ENCODE assay signal across 10 cellular contexts in genomic region chr3:50317303-50317702, GRCh38. TPM values are rescaled to one million over a fixed set of nuclear protein-coding genes. Genes with fewer than 3 reads are reported as not detected.
DNase-seq lines count a peak whose midpoint lies in the region; ATAC-seq and TF ChIP-seq lines count a peak whose summit lies in the region.
"Had no signal": no experiment of that assay in that cellular context is flagged by ENCODE, and none has a peak within 500 bp of the region (broad histone marks: within the 10 kb centered on the region; RNA-seq: fewer than 3 reads in every experiment).

No MANE protein-coding gene starts in this region.

- H3K4me2 ChIP-seq in OCI-LY7 (ENCODE audit: low read length) = peak overlapping the region; percentile 46; the same call in 1 of the 2 replicates

- no peak for TF ChIP-seq CTCF in Calu3 (IDR thresholded peaks at IDR 0.05; ENCODE audit: unreplicated experiment)
- TF ChIP-seq CTCF in OCI-LY7 (conservative IDR thresholded peaks at IDR 0.05; ENCODE audit: low read length) = no peak
- no peak for TF ChIP-seq CTCF in esophagus squamous epithelium (IDR thresholded peaks at IDR 0.05)
- TF ChIP-seq CTCF in natural killer cell (IDR thresholded peaks at IDR 0.05) = no peak

- CTCF ChIA-PET in Calu3 (lab: Charles Lee) (interaction anchor here (0.6 to 1.0 kb wide), 6 partner anchors 13 to 73 kb away, joined by 3 to 6 read pairs (median 4); partner anchors contain the start of genes HYAL1, HYAL3 and NAA80), OCI-LY7 (lab: Charles Lee; ENCODE audit: unreplicated experiment) (interaction anchor here (1.1 kb wide), 1 partner anchor 16 kb away, joined by 3 read pairs; no protein-coding TSS in a partner anchor)

- no peak overlapping the region for H3K4me3 ChIP-seq in OCI-LY7 (ENCODE audit: low read depth, low read length, poor library complexity, severe bottlenecking)
- peak overlapping the region in 2 of 4 donors; percentile 19 to 91 for H3K4me3 ChIP-seq in esophagus squamous epithelium
- H3K4me3 ChIP-seq in rectal smooth muscle tissue (ENCODE audit: low read length) = peak overlapping the region; percentile 34

- TF ChIP-seq POLR2A in esophagus squamous epithelium (IDR thresholded peaks at IDR 0.05) = no peak

- H3K36me3 Mint-ChIP-seq in Calu3 (ENCODE audit: insufficient read depth, unreplicated experiment) (peaks cover 36% of the 10 kb centered on the region), natural killer cell (no peaks in the 10 kb centered on the region)

- no peaks in the 10 kb centered on the region for H4K20me1 ChIP-seq in OCI-LY7 (ENCODE audit: insufficient read depth, low read length)

- H3K27ac Mint-ChIP-seq in Calu3 (ENCODE audit: unreplicated experiment) = peak overlapping the region; percentile 89
- H3K27ac Mint-ChIP-seq in natural killer cell = peak overlapping the region in 1 of 2 donors; percentile 87

- no peaks in the 10 kb centered on the region for H3K27me3 ChIP-seq in esophagus squamous epithelium
- H3K27me3 ChIP-seq in rectal smooth muscle tissue (ENCODE audit: control insufficient read depth, insufficient read depth, low read length) = no peaks in the 10 kb centered on the region

- H3K4me3 Mint-ChIP-seq in Calu3 (ENCODE audit: low read depth, unreplicated experiment) = peak overlapping the region; percentile 56
- H3K4me3 Mint-ChIP-seq in natural killer cell = no peak overlapping the region

- no peaks in the 10 kb centered on the region for H3K27me3 Mint-ChIP-seq in Calu3 (ENCODE audit: unreplicated experiment)
- H3K27me3 Mint-ChIP-seq in natural killer cell (ENCODE audit: low read depth in 2 of 2) = no peaks in the 10 kb centered on the region

- H2AFZ ChIP-seq in OCI-LY7 (ENCODE audit: low read length) = no peak overlapping the region

- ATAC-seq in GM19397 (IDR thresholded peaks at IDR 0.05; ENCODE audit: unreplicated experiment) (no peak), natural killer cell (no peak), HG02571 (IDR thresholded peaks at IDR 0.05; ENCODE audit: unreplicated experiment) (no peak)

- H3K4me1 ChIP-seq in OCI-LY7 (ENCODE audit: insufficient read depth, low read length, poor library complexity, severe bottlenecking) (peaks cover 47% of the 10 kb centered on the region), esophagus squamous epithelium (peaks cover 51 to 90% (median 56%) of the 10 kb centered on the region in 3 donors), rectal smooth muscle tissue (ENCODE audit: control insufficient read depth, insufficient read depth, low read length) (peaks cover 21% of the 10 kb centered on the region)

- POLR2A ChIA-PET in OCI-LY7 (lab: Charles Lee) = interaction anchor here (1.6 kb wide), 2 partner anchors 11 to 18 kb away, joined by 4 to 8 read pairs; partner anchors contain the start of genes HYAL3, NAA80 and TUSC2

- H3K27ac ChIP-seq in OCI-LY7 (ENCODE audit: low read depth, low read length, poor library complexity, severe bottlenecking) (no peak overlapping the region), esophagus squamous epithelium (peak overlapping the region; percentile 93 to 98 (median 96)), rectal smooth muscle tissue (ENCODE audit: low read depth, low read length) (peak overlapping the region; percentile 54)

- intact Hi-C loops in Calu3 (cut with micrococcal nuclease; ENCODE audit: unreplicated experiment) (no loop called here), OCI-LY7 (cut with micrococcal nuclease; ENCODE audit: unreplicated experiment) (no loop called here), esophagus squamous epithelium (cut with DNase I) (no loop called here), natural killer cell (cut with micrococcal nuclease) (no loop called here)

- BruUV-seq in Calu3 (replicated peaks; lab: Mats Ljungman, UMichigan) (TSS peak; percentile 73), OCI-LY7 (replicated peaks; lab: Mats Ljungman, UMichigan) (no TSS peak)

- no peaks in the 10 kb centered on the region for H3K9me3 Mint-ChIP-seq in Calu3 (ENCODE audit: low read depth, unreplicated experiment)
- no peaks in the 10 kb centered on the region for H3K9me3 Mint-ChIP-seq in natural killer cell

- H3K9me2 ChIP-seq in OCI-LY7 (ENCODE audit: insufficient read depth, low read length) = no peaks in the 10 kb centered on the region

- 40 to 71% methylated on average over 1 of the region's 6 CpGs for WGBS in esophagus squamous epithelium, 2 donors

- DNase-seq in Calu3 (peak; percentile 74), OCI-LY7 (ENCODE audit: low spot score) (no peak), esophagus squamous epithelium (lab: John Stamatoyannopoulos, UW) (no peak), AML-193 (lab: John Stamatoyannopoulos, UW) (no peak), natural killer cell (no peak)
- DNase-seq: occipital lobe had no signal

- H3K9me3 ChIP-seq in OCI-LY7 (ENCODE audit: low read length) (no peaks in the 10 kb centered on the region), esophagus squamous epithelium (no peaks in the 10 kb centered on the region)

- H3K36me3 ChIP-seq in OCI-LY7 (ENCODE audit: insufficient read depth, low read length) (0 out of 2 replicates have a peak, but pooled peaks cover 6% of the 10 kb centered on the region), esophagus squamous epithelium (peaks cover 0 to 39% (median 11%) of the 10 kb centered on the region in 3 donors), rectal smooth muscle tissue (ENCODE audit: control insufficient read depth, insufficient read depth, low read length) (peaks cover 8% of the 10 kb centered on the region)

- H3K4me1 Mint-ChIP-seq in Calu3 (ENCODE audit: low read depth, unreplicated experiment) = peaks cover 28% of the 10 kb centered on the region
- H3K4me1 Mint-ChIP-seq in natural killer cell = peaks cover 22 to 32% of the 10 kb centered on the region in 2 donors

- no peaks in the 10 kb centered on the region for H3K79me2 ChIP-seq in OCI-LY7 (ENCODE audit: insufficient read depth, low read depth, low read length)

- peak overlapping the region; percentile 74 for H3K9ac ChIP-seq in rectal smooth muscle tissue (ENCODE audit: low read length)

RNA-seq across cellular contexts. Expression of gene HYAL2, which starts 5.2 kb away (rescaled TPM):
- 35.7 and 36.9 TPM in 2 replicates for total RNA-seq in Calu3 (2022)
- 15.3 and 19.7 TPM in 2 replicates for total RNA-seq in OCI-LY7 (2014; rRNA removed; shearing (Covaris generic))
- 7.6 and 7.7 TPM in 2 replicates for total RNA-seq in OCI-LY7 (2022)
- 10 to 100 TPM; 36.7 to 68.9 (median 51.5) TPM for total RNA-seq in esophagus squamous epithelium
- total RNA-seq in natural killer cell = 1 to 10 TPM; 1.2 to 3.7 (median 3.1) TPM

RNA-seq across cellular contexts. Expression of gene TUSC2, which starts 10.7 kb away (rescaled TPM):
- 29.2 and 31.2 TPM in 2 replicates for total RNA-seq in Calu3 (2022)
- 24.5 and 26.9 TPM in 2 replicates for total RNA-seq in OCI-LY7 (2014; rRNA removed; shearing (Covaris generic))
- total RNA-seq in OCI-LY7 (2022) = 20.2 and 20.4 TPM in 2 replicates
- 10 to 100 TPM; 16.0 to 42.9 (median 27.4) TPM for total RNA-seq in esophagus squamous epithelium
- 10 to 100 TPM; 18.4 to 23.4 (median 21.3) TPM for total RNA-seq in natural killer cell

RNA-seq across cellular contexts. Expression of gene HYAL1, which starts 13.9 kb away (rescaled TPM):
- total RNA-seq in Calu3 (2022) (1.3 and 1.5 TPM in 2 replicates), OCI-LY7 (2022) (0.33 and 0.36 TPM in 2 replicates), esophagus squamous epithelium (1 to 10 TPM; 1.8 to 8.9 (median 4.8) TPM), natural killer cell (1 to 10 TPM in 1 of 3 donors, under 1 TPM in 1, not detected in 1; 0.82 to 1.2 TPM)
- 0.85 and 2.8 TPM in 2 replicates for total RNA-seq in OCI-LY7 (2014; rRNA removed; shearing (Covaris generic))
- total RNA-seq: M059J had no signal

RNA-seq across cellular contexts. Expression of gene HYAL3, which starts 18.1 kb away (rescaled TPM):
- total RNA-seq in Calu3 (2022) (4.3 and 5.5 TPM in 2 replicates), OCI-LY7 (2022) (3.5 and 4.4 TPM in 2 replicates), esophagus squamous epithelium (1 to 10 TPM; 5.3 to 7.9 (median 5.8) TPM), natural killer cell (1 to 10 TPM in 2 of 3 donors, under 1 TPM in 1; 0.93 to 2.0 (median 1.2) TPM)
- 1.2 and 2.7 TPM in 2 replicates for total RNA-seq in OCI-LY7 (2014; rRNA removed; shearing (Covaris generic))

RNA-seq across cellular contexts. Expression of gene NAA80, which starts 18.1 kb away (rescaled TPM):
- 11.6 and 15.0 TPM in 2 replicates for total RNA-seq in Calu3 (2022)
- 13.6 and 18.7 TPM in 2 replicates for total RNA-seq in OCI-LY7 (2014; rRNA removed; shearing (Covaris generic))
- 18.7 and 21.7 TPM in 2 replicates for total RNA-seq in OCI-LY7 (2022)
- total RNA-seq in esophagus squamous epithelium = 10 to 100 TPM in 1 of 4 donors, 1 to 10 TPM in 3; 6.0 to 16.2 (median 7.7) TPM
- 10 to 100 TPM; 22.2 to 30.3 (median 29.6) TPM for total RNA-seq in natural killer cell
